Comparison of ENCODE assay signal across 21 cellular contexts in the genomic region with DNA sequence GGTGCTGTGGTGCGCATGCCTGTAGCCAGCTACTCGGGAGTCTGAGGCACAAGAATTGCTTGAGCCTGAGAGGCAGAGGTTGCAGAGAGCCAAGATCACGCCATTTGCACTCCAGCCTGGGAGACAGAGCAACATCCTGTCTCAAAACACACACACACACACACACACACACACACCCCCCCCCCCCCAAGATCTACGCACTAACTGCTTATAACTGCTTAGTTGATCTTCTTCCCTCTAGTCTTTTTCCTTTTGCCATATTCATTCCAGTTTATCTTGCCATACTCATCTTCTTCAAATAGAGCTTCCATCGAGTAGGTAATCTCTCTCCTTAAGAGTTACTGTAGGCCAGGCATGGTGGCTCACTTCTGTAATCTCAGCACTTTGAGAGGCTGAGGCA.
"Had no signal": no experiment of that assay in that cellular context is flagged by ENCODE, and none has a peak within 500 bp of the region (broad histone marks: within the 10 kb centered on the region; RNA-seq: fewer than 3 reads in every experiment).

No MANE protein-coding gene starts in this region.

- H3K4me3 Mint-ChIP-seq: dendritic cell treated with granulocyte-macrophage colony-stimulating factor and Interleukin-4, amounts not matched to agents 40 ng/mL and 50 ng/mL, for 4 days; natural killer cell; stimulated activated naive CD8-positive, alpha-beta T cell treated with anti-CD3 and anti-CD28 coated beads, Interleukin-15, Interleukin-2, amounts not matched to agents 100 ng/mL and 50 ng/mL, for 24 hours had no signal

- H3K36me3 Mint-ChIP-seq: natural killer cell had no signal

- H3K27me3 Mint-ChIP-seq: activated naive CD4-positive, alpha-beta T cell treated with anti-CD3 and anti-CD28 coated beads, Interleukin-2, amount 50 U/mL, for 24 hours; dendritic cell treated with granulocyte-macrophage colony-stimulating factor and Interleukin-4, amounts not matched to agents 40 ng/mL and 50 ng/mL, for 4 days; stimulated activated naive CD8-positive, alpha-beta T cell treated with anti-CD3 and anti-CD28 coated beads, Interleukin-15, Interleukin-2, amounts not matched to agents 100 ng/mL and 50 ng/mL, for 24 hours had no signal

- H3K27ac Mint-ChIP-seq: dendritic cell treated with granulocyte-macrophage colony-stimulating factor and Interleukin-4, amounts not matched to agents 40 ng/mL and 50 ng/mL, for 4 days had no signal

- H3K9me3 Mint-ChIP-seq: activated naive CD4-positive, alpha-beta T cell treated with anti-CD3 and anti-CD28 coated beads, Interleukin-2, amount 50 U/mL, for 24 hours; dendritic cell treated with granulocyte-macrophage colony-stimulating factor and Interleukin-4, amounts not matched to agents 40 ng/mL and 50 ng/mL, for 4 days; natural killer cell had no signal

- ATAC-seq: body of pancreas, esophagus mucosa, lower lobe of right lung, natural killer cell, upper lobe of right lung had no signal

- DNase-seq: activated CD4-positive, alpha-beta T cell treated with anti-CD3 and anti-CD28 coated beads for 1 hour; activated CD4-positive, alpha-beta T cell treated with anti-CD3 and anti-CD28 coated beads, Interleukin-2, amount 50 U/mL, for 4 hours; activated effector memory CD4-positive, alpha-beta T cell treated with anti-CD3 and anti-CD28 coated beads, Interleukin-2, amount 50 U/mL, for 16 hours; activated T-cell treated with anti-CD3 and anti-CD28 coated beads, Interleukin-2, amount 50 U/mL, for 48 hours; anterior cingulate cortex; body of pancreas; effector CD8-positive, alpha-beta T cell; foreskin melanocyte; kidney; lower lobe of right lung; natural killer cell; ovary; stimulated activated CD4-positive, alpha-beta T cell treated with anti-CD3 and anti-CD28 coated beads, Interleukin-4, amount 100 ng/mL, for 4 hours; substantia nigra; thyroid gland; upper lobe of right lung; WERI-Rb-1 had no signal
